In genomic region chr11:67484847-67485311, GRCh38 we compare ENCODE assay signal across 8 cellular contexts. TPM values are rescaled to one million over a fixed set of nuclear protein-coding genes. Genes with fewer than 3 reads are reported as not detected.
A peak's percentile ranks its signal among the peaks of the same experiment; 100 is the strongest.
DNase-seq lines count a peak whose midpoint lies in the region; ATAC-seq, FAIRE-seq and TF ChIP-seq lines count a peak whose summit lies in the region.

No MANE protein-coding gene starts in this region.

- no peak for FAIRE-seq in urothelium cell line (lab: Jason Lieb, UNC)

- H3K4me3 Mint-ChIP-seq in endothelial cell (ENCODE audit: unreplicated experiment), result peak overlapping the region; percentile 53

- ATAC-seq in GM18909 (IDR thresholded peaks at IDR 0.05; ENCODE audit: poor library complexity, unreplicated experiment), result no peak

- H3K4me1 Mint-ChIP-seq in endothelial cell (ENCODE audit: unreplicated experiment), result peaks cover 16% of the 10 kb centered on the region

- no peak overlapping the region for H3K27ac Mint-ChIP-seq in endothelial cell (ENCODE audit: unreplicated experiment)

- H3K4me3 ChIP-seq in Jurkat, Clone E6-1 (ENCODE audit: low read length), result peak overlapping the region; percentile 84

- peaks cover 29% of the 10 kb centered on the region for H3K36me3 Mint-ChIP-seq in endothelial cell (ENCODE audit: low read depth, unreplicated experiment)

- peaks cover 16% of the 10 kb centered on the region for H3K27me3 Mint-ChIP-seq in endothelial cell (ENCODE audit: unreplicated experiment)

- H3K9me3 Mint-ChIP-seq in endothelial cell (ENCODE audit: unreplicated experiment), result no peaks in the 10 kb centered on the region

- peak; percentile 66 for DNase-seq in Jurkat, Clone E6-1 (ENCODE audit: low read depth, low spot score)
- DNase-seq in activated CD4-positive, alpha-beta T cell treated with anti-CD3 and anti-CD28 coated beads for 48 hours, result peak; percentile 84
- DNase-seq in endothelial cell (ENCODE audit: low spot score), result no peak
- peak; percentile 61 for DNase-seq in stimulated activated naive CD4-positive, alpha-beta T cell treated with Interleukin-2 at 50 U/mL for 16 hours (lab: John Stamatoyannopoulos, UW)
- DNase-seq in middle frontal gyrus (ENCODE audit: extremely low spot score, low spot score), result no peak
- no peak for DNase-seq in urothelium cell line (ENCODE audit: low spot score)
- no peak for DNase-seq in DMS53 (lab: John Stamatoyannopoulos, UW)

- no peak for TF ChIP-seq CTCF in endothelial cell (IDR thresholded peaks at IDR 0.05; ENCODE audit: unreplicated experiment)

RNA-seq across cellular contexts. Expression of gene AIP, which starts 2.1 kb away (rescaled TPM):
- polyA plus RNA-seq in Jurkat, Clone E6-1 (2012; ENCODE audit: insufficient read depth, insufficient read length), result 225 TPM
- total RNA-seq in endothelial cell (ENCODE audit: unreplicated experiment), result 32.9 TPM

RNA-seq across cellular contexts. Expression of gene TMEM134, which starts 15.8 kb away (rescaled TPM):
- 60.0 TPM for polyA plus RNA-seq in Jurkat, Clone E6-1 (2012; ENCODE audit: insufficient read depth, insufficient read length)
- 47.4 TPM for total RNA-seq in endothelial cell (ENCODE audit: unreplicated experiment)

RNA-seq across cellular contexts. Expression of gene PITPNM1, which starts 20.3 kb away (rescaled TPM):
- 31.9 TPM for polyA plus RNA-seq in Jurkat, Clone E6-1 (2012; ENCODE audit: insufficient read depth, insufficient read length)
- 11.5 TPM for total RNA-seq in endothelial cell (ENCODE audit: unreplicated experiment)

RNA-seq across cellular contexts. Expression of gene CDK2AP2, which starts 23.1 kb away (rescaled TPM):
- 86.4 TPM for polyA plus RNA-seq in Jurkat, Clone E6-1 (2012; ENCODE audit: insufficient read depth, insufficient read length)
- 27.8 TPM for total RNA-seq in endothelial cell (ENCODE audit: unreplicated experiment)

RNA-seq across cellular contexts. Expression of gene CABP4, which starts 29.7 kb away (rescaled TPM):
- polyA plus RNA-seq in Jurkat, Clone E6-1 (2012; ENCODE audit: insufficient read depth, insufficient read length), result not detected
- total RNA-seq in endothelial cell (ENCODE audit: unreplicated experiment), result not detected

Comparison
In these comparisons a context has a peak if more than half of its experiments do, and no peak if none do; other contexts are left out.
1. DNase-seq: peak in Jurkat, Clone E6-1 (single experiment), activated CD4-positive, alpha-beta T cell treated with anti-CD3 and anti-CD28 coated beads for 48 hours (single experiment) and stimulated activated naive CD4-positive, alpha-beta T cell treated with Interleukin-2 at 50 U/mL for 16 hours (single experiment); none in endothelial cell (single experiment), middle frontal gyrus (single experiment), urothelium cell line (single experiment) and DMS53 (single experiment).